Comparison of ENCODE assay signal across 15 cellular contexts in the genomic region with DNA sequence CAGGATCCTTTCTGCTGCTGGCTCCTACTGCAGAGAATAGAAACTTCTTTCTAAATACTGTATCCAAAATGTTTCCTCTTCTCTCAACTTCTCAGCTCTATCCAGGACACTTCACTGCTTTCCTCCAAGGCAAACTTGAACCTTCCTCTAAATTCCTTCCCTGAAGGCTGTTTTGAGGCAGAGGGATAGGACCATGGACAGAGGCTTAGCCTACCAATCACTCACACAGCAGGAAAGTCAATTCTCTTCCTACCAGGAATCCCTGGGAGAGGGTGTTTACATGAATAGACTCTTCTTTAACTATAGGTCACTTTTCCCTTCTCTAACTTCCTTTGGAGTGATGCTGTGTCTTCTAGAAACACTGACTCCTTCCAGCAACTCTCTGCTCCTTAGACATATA.
A peak's percentile ranks its signal among the peaks of the same experiment; 100 is the strongest.
DNase-seq lines count a peak whose midpoint lies in the region; ATAC-seq and TF ChIP-seq lines count a peak whose summit lies in the region.
"Had no signal": no experiment of that assay in that cellular context is flagged by ENCODE, and none has a peak within 500 bp of the region (broad histone marks: within the 10 kb centered on the region; RNA-seq: fewer than 3 reads in every experiment).

No MANE protein-coding gene starts in this region.

- no peaks in the 10 kb centered on the region for H3K27me3 ChIP-seq in gastrocnemius medialis
- H3K27me3 ChIP-seq: heart left ventricle, SJSA1, thyroid gland had no signal

- H3K4me3 ChIP-seq in fibroblast of the aortic adventitia (ENCODE audit: low read depth, low read length) (no peak overlapping the region), gastrocnemius medialis (no peak overlapping the region)
- H3K4me3 ChIP-seq: heart left ventricle, SJSA1, thyroid gland had no signal

- CTCF ChIA-PET in HEK293T (lab: Yijun Ruan, JAX) = no interaction called here

- no peaks in the 10 kb centered on the region for H3K9me3 ChIP-seq in gastrocnemius medialis
- H3K9me3 ChIP-seq: heart left ventricle, SJSA1, thyroid gland had no signal

- TF ChIP-seq CTCF in fibroblast of the aortic adventitia (IDR thresholded peaks at IDR 0.05; ENCODE audit: insufficient read depth, low read length) (no peak), gastrocnemius medialis (IDR thresholded peaks at IDR 0.05 in 4 of 5, conservative IDR thresholded peaks at IDR 0.05 in 1 of 5) (no peak)

- DNase-seq in HEK293T (ENCODE audit: extremely low spot score) (no peak), amniotic epithelial cell (ENCODE audit: low read depth) (peak; percentile 61), fibroblast of the aortic adventitia (ENCODE audit: low read depth) (peak; percentile 33), gastrocnemius medialis (no peak), NCI-H82 (lab: John Stamatoyannopoulos, UW) (no peak)
- DNase-seq in activated CD4-positive, CD25-positive, alpha-beta regulatory T cell treated with anti-CD3 and anti-CD28 coated beads, Interleukin-2, amount 50 U/mL, for 72 hours = no peak
- DNase-seq: CD8-positive, alpha-beta T cell; heart left ventricle; left cardiac atrium; naive B cell; stimulated activated CD4-positive, alpha-beta T cell treated with anti-CD3 and anti-CD28 coated beads, Interleukin-2, amount 100 ng/mL, for 24 hours; stimulated activated CD8-positive, alpha-beta memory T cell treated with anti-CD3 and anti-CD28 coated beads, Interleukin-4, amount 100 ng/mL, for 48 hours; thyroid gland had no signal

- ATAC-seq in gastrocnemius medialis = peak in 1 of 2 donors; percentile 33
- ATAC-seq in GM19035 (IDR thresholded peaks at IDR 0.05; ENCODE audit: unreplicated experiment) = no peak
- ATAC-seq: CD8-positive, alpha-beta T cell; heart left ventricle; left cardiac atrium had no signal

- TF ChIP-seq POLR2A in gastrocnemius medialis (IDR thresholded peaks at IDR 0.05) = no peak

- H3K4me1 ChIP-seq in gastrocnemius medialis = peaks cover 0 to 16% of the 10 kb centered on the region in 2 donors
- H3K4me1 ChIP-seq: SJSA1, thyroid gland had no signal

- H3K36me3 ChIP-seq in gastrocnemius medialis = no peaks in the 10 kb centered on the region
- H3K36me3 ChIP-seq: heart left ventricle, SJSA1, thyroid gland had no signal

- peak overlapping the region in 3 of 4 donors; percentile 31 to 65 (median 45) for H3K27ac ChIP-seq in gastrocnemius medialis
- H3K27ac ChIP-seq: SJSA1, thyroid gland had no signal

- in situ Hi-C loops in gastrocnemius medialis (cut with MboI; ENCODE audit: low sequenced_read_pairs in 4 of 4) = no loop called here

- POLR2A ChIA-PET in HEK293T (lab: Yijun Ruan, JAX) = no interaction called here

- intact Hi-C loops in gastrocnemius medialis (cut with DNase I; ENCODE audit: low total_unique reads) = no loop called here

TF ChIP-seq in HEK293T, 16 proteins besides CTCF, POLR2A, EP300 and RAD21:
- TF ChIP-seq, protein P1, sequence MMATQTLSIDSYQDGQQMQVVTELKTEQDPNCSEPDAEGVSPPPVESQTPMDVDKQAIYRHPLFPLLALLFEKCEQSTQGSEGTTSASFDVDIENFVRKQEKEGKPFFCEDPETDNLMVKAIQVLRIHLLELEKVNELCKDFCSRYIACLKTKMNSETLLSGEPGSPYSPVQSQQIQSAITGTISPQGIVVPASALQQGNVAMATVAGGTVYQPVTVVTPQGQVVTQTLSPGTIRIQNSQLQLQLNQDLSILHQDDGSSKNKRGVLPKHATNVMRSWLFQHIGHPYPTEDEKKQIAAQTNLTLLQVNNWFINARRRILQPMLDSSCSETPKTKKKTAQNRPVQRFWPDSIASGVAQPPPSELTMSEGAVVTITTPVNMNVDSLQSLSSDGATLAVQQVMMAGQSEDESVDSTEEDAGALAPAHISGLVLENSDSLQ (IDR thresholded peaks at IDR 0.05) = 0 out of 2 replicates have a peak, but pooled peaks have one; percentile 18
- no peak for TF ChIP-seq SP1 (IDR thresholded peaks at IDR 0.05)

Comparison
In these comparisons a context has a peak if more than half of its experiments do, and no peak if none do; other contexts are left out.
1. DNase-seq: peak in amniotic epithelial cell (single experiment) and fibroblast of the aortic adventitia (single experiment); none in HEK293T (single experiment), gastrocnemius medialis (0 of 2), NCI-H82 (single experiment) and activated CD4-positive, CD25-positive, alpha-beta regulatory T cell treated with anti-CD3 and anti-CD28 coated beads, Interleukin-2, amount 50 U/mL, for 72 hours (single experiment).